ENCODE assay signal across 1 cellular context in genomic region chrX:6307156-6307555, GRCh38.
TF ChIP-seq lines count a peak whose summit lies in the region.

No MANE protein-coding gene starts in this region.

TF ChIP-seq in GM23338, 12 proteins besides CTCF, POLR2A, EP300 and RAD21 (continued from another document):
- no peak for TF ChIP-seq REST (IDR thresholded peaks at IDR 0.05; ENCODE audit: unreplicated experiment)
- peak; percentile 53; the same call in 1 of the 2 replicates for TF ChIP-seq NANOG (IDR thresholded peaks at IDR 0.05; ENCODE audit: borderline replicate concordance)
- no peak for TF ChIP-seq EZH2 (IDR thresholded peaks at IDR 0.05; ENCODE audit: low read depth, unreplicated experiment)
